Comparison of ENCODE assay signal across 8 cellular contexts in the genomic region with DNA sequence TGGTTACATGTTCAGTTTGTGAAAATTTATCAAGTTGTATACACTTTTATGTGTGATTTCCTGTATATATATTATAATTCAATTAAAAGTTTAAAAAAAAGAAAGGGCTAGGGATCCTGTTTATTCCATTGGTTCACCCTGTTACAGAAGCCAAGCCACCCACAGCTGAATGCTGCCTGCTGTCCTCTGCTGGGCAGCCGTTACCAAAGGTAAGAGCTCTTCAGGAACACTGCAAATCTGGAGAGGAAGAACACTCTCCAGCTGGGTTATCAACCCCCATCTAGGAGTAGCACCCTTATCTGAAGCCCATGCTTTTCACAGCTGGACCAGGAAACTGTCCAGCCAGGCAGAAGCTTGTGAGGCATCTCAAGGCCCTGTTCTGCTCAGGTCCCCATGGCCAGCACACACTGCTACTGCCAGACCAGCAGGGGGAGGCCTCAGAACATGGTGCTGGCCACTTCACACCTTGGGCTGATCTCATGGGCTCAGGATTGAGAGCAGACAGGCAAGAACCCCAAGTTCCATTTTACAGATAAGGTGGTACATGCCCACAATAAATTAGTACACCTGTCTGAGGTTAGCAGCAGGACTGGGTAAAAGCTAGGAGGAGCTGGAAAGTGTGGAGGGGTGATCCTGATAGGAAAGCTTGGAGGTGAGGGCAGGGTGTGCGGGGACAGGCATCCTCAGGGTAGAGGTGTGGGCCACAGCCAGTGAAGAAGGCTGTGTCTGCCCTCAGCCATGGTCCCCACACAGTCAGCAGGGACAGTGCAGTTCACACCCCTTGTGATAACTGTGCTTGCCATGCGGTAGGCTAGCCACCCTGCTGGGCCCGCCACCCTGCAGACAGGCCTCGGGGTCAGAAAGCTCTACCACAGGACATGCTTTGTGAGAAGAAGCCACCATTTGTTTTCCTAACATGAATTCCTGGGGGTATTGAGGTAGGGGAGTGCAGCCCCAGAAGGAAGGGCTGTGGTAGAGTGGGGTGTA. TPM values are rescaled to one million over a fixed set of nuclear protein-coding genes. Genes with fewer than 3 reads are reported as not detected.
DNase-seq lines count a peak whose midpoint lies in the region; ATAC-seq and TF ChIP-seq lines count a peak whose summit lies in the region.

No MANE protein-coding gene starts in this region.

- H3K9me3 ChIP-seq in CD8-positive, alpha-beta memory T cell (ENCODE audit: low read length): no peaks in the 10 kb centered on the region
- H3K9me3 ChIP-seq in right atrium auricular region: no peaks in the 10 kb centered on the region

- H3K36me3 Mint-ChIP-seq in CD8-positive, alpha-beta memory T cell: peaks cover 0 to 73% (median 14%) of the 10 kb centered on the region in 3 donors
- peaks cover 9% of the 10 kb centered on the region for H3K36me3 Mint-ChIP-seq in activated naive CD8-positive, alpha-beta T cell treated with anti-CD3 and anti-CD28 coated beads, Interleukin-2, amount 10 ng/mL, durations not matched to agents 7 days and 5 days

- TF ChIP-seq CTCF in right atrium auricular region (IDR thresholded peaks at IDR 0.05): peak; percentile 55 to 79

- no peaks in the 10 kb centered on the region for H3K27me3 ChIP-seq in CD8-positive, alpha-beta memory T cell (ENCODE audit: insufficient read depth, low read length, poor library complexity, severe bottlenecking)
- H3K27me3 ChIP-seq in right atrium auricular region: no peaks in the 10 kb centered on the region

- peaks cover 8% of the 10 kb centered on the region for H3K36me3 ChIP-seq in CD8-positive, alpha-beta memory T cell (ENCODE audit: insufficient read depth, low read length)
- H3K36me3 ChIP-seq in right atrium auricular region: peaks cover 29% of the 10 kb centered on the region

- CTCF ChIA-PET in CD8-positive, alpha-beta memory T cell (lab: Charles Lee): interaction anchor here (0.7 to 3.7 kb wide), 6 partner anchors 10 to 144 kb away, joined by 3 to 18 read pairs (median 3); no protein-coding TSS in a partner anchor

- POLR2A ChIA-PET in CD8-positive, alpha-beta memory T cell (lab: Charles Lee): no interaction called here
- POLR2A ChIA-PET in activated naive CD8-positive, alpha-beta T cell treated with anti-CD3 and anti-CD28 coated beads, Interleukin-2, amount 10 ng/mL, durations not matched to agents 7 days and 5 days (lab: Charles Lee): no interaction called here

- peak; percentile 9 to 53 (median 14) for DNase-seq in CD8-positive, alpha-beta memory T cell
- DNase-seq in SHP77 treated with DMSO at 0.1 percent for 48 hours (lab: John Stamatoyannopoulos, UW): peak; percentile 70
- DNase-seq in activated naive CD8-positive, alpha-beta T cell treated with anti-CD3 and anti-CD28 coated beads, Interleukin-2, amount 10 ng/mL, durations not matched to agents 7 days and 5 days: peak; percentile 47
- no peak for DNase-seq in right atrium auricular region (ENCODE audit: low spot score)
- DNase-seq in stimulated activated CD4-positive, alpha-beta T cell treated with anti-CD3 and anti-CD28 coated beads, Interleukin-15, amount 100 ng/mL, for 48 hours (ENCODE audit: low read depth in 2 of 2): peak; percentile 6 to 23

- H3K9me3 Mint-ChIP-seq in CD8-positive, alpha-beta memory T cell: no peaks in the 10 kb centered on the region
- no peaks in the 10 kb centered on the region for H3K9me3 Mint-ChIP-seq in activated naive CD8-positive, alpha-beta T cell treated with anti-CD3 and anti-CD28 coated beads, Interleukin-2, amount 10 ng/mL, durations not matched to agents 7 days and 5 days

- H3K27me3 Mint-ChIP-seq in CD8-positive, alpha-beta memory T cell: peaks cover 0 to 2% of the 10 kb centered on the region in 2 donors
- H3K27me3 Mint-ChIP-seq in activated naive CD8-positive, alpha-beta T cell treated with anti-CD3 and anti-CD28 coated beads, Interleukin-2, amount 10 ng/mL, durations not matched to agents 7 days and 5 days: no peaks in the 10 kb centered on the region

- no peak overlapping the region for H3K4me3 ChIP-seq in CD8-positive, alpha-beta memory T cell (ENCODE audit: low read length)
- no peak overlapping the region for H3K4me3 ChIP-seq in right atrium auricular region

- ATAC-seq in HG03442 (IDR thresholded peaks at IDR 0.05; ENCODE audit: unreplicated experiment): peak; percentile 49
- peak; percentile 85 for ATAC-seq in activated naive CD8-positive, alpha-beta T cell treated with anti-CD3 and anti-CD28 coated beads, Interleukin-2, amount 10 ng/mL, durations not matched to agents 7 days and 5 days (ENCODE audit: low read depth)
- ATAC-seq in GM18502 (IDR thresholded peaks at IDR 0.05; ENCODE audit: poor library complexity, unreplicated experiment): no peak
- no peak for ATAC-seq in HG03354 (IDR thresholded peaks at IDR 0.05; ENCODE audit: poor library complexity, severe bottlenecking, unreplicated experiment)

- no peak overlapping the region for H3K4me3 Mint-ChIP-seq in CD8-positive, alpha-beta memory T cell
- H3K4me3 Mint-ChIP-seq in activated naive CD8-positive, alpha-beta T cell treated with anti-CD3 and anti-CD28 coated beads, Interleukin-2, amount 10 ng/mL, durations not matched to agents 7 days and 5 days: no peak overlapping the region

- no peaks in the 10 kb centered on the region for H3K4me1 Mint-ChIP-seq in CD8-positive, alpha-beta memory T cell
- peaks cover 13% of the 10 kb centered on the region for H3K4me1 Mint-ChIP-seq in activated naive CD8-positive, alpha-beta T cell treated with anti-CD3 and anti-CD28 coated beads, Interleukin-2, amount 10 ng/mL, durations not matched to agents 7 days and 5 days

- H3K27ac Mint-ChIP-seq in CD8-positive, alpha-beta memory T cell: peak overlapping the region in 1 of 8 donors; percentile 27
- H3K27ac Mint-ChIP-seq in activated naive CD8-positive, alpha-beta T cell treated with anti-CD3 and anti-CD28 coated beads, Interleukin-2, amount 10 ng/mL, durations not matched to agents 7 days and 5 days: no peak overlapping the region

- no peak overlapping the region for H3K27ac ChIP-seq in CD8-positive, alpha-beta memory T cell (ENCODE audit: low read depth, low read length)
- no peak overlapping the region for H3K27ac ChIP-seq in right atrium auricular region

- H3K4me1 ChIP-seq in CD8-positive, alpha-beta memory T cell (ENCODE audit: insufficient read depth, low read length): no peaks in the 10 kb centered on the region
- peaks cover 0 to 27% of the 10 kb centered on the region in 2 donors for H3K4me1 ChIP-seq in right atrium auricular region

RNA-seq across cellular contexts. Expression of a gene that starts 54.3 kb away (rescaled TPM):
- 10 to 100 TPM; 27.2 to 29.6 TPM for total RNA-seq in CD8-positive, alpha-beta memory T cell
- polyA plus RNA-seq in CD8-positive, alpha-beta memory T cell: 16.4 TPM
- total RNA-seq in activated naive CD8-positive, alpha-beta T cell treated with anti-CD3 and anti-CD28 coated beads, Interleukin-2, amount 10 ng/mL, durations not matched to agents 7 days and 5 days: 100 to 1,000 TPM; 218 to 229 TPM
- 10 to 100 TPM; 17.0 to 29.8 TPM for total RNA-seq in right atrium auricular region

Comparison
In these comparisons a context has a peak if more than half of its experiments do, and no peak if none do; other contexts are left out.
1. ATAC-seq: peak in HG03442 (single experiment) and activated naive CD8-positive, alpha-beta T cell treated with anti-CD3 and anti-CD28 coated beads, Interleukin-2, amount 10 ng/mL, durations not matched to agents 7 days and 5 days (single experiment); none in GM18502 (single experiment) and HG03354 (single experiment).
2. RNA of a gene that starts 54.3 kb away (total RNA-seq): 218 to 229 TPM in activated naive CD8-positive, alpha-beta T cell treated with anti-CD3 and anti-CD28 coated beads, Interleukin-2, amount 10 ng/mL, durations not matched to agents 7 days and 5 days; 17.0 to 29.8 TPM in right atrium auricular region and 27.2 to 29.6 TPM in CD8-positive, alpha-beta memory T cell; every median in the first group is over 4 times any median in the second.